ENCODE assay signal across 9 cellular contexts in the genomic region with DNA sequence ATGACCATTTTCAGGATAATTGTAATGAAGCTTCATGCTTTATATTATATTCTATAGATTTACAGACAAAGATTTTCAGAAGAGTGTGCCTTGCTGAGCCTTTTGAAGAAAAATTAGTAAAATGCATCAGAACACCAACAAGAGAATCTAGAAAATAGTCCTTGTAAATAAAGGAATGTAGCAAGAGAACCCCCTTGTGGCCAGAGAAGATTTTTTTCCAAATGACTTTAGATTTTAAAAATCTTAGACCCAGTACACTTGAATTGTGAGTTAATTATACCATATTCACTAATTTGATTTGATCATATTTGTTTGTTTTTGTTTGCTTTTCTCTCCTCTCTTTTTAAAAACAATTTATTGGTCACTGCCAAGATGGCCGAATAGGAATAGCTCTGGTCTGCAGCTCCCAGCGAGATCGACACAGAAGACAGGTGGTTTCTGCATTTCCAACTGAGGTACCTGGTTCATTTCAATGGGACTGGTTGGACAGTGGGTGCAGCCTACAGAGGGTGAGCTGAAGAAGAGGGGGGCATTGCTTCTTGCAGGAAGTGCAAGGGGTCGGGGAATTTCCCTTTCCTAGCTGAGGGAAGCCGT. TPM values are rescaled to one million over a fixed set of nuclear protein-coding genes. Genes with fewer than 3 reads are reported as not detected.
DNase-seq lines count a peak whose midpoint lies in the region; ATAC-seq, FAIRE-seq and TF ChIP-seq lines count a peak whose summit lies in the region.
"Had no signal": no experiment of that assay in that cellular context is flagged by ENCODE, and none has a peak within 500 bp of the region (broad histone marks: within the 10 kb centered on the region; RNA-seq: fewer than 3 reads in every experiment).

No MANE protein-coding gene starts in this region.

- peaks cover 0 to 7% (median 0%) of the 10 kb centered on the region in 45 donors for H3K27me3 ChIP-seq in dorsolateral prefrontal cortex

- FAIRE-seq in GM18507 (lab: Jason Lieb, UNC), result peak; percentile 59

- no peak overlapping the region for H3K4me3 Mint-ChIP-seq in activated CD4-positive, alpha-beta T cell treated with anti-CD3 and anti-CD28 coated beads, Interleukin-2, amount 10 ng/mL, durations not matched to agents 24 days and 14 days
- H3K4me3 Mint-ChIP-seq: activated B cell treated with CpG ODN at 0.5 μM for 24 hours had no signal

- no peak overlapping the region for H3K4me3 ChIP-seq in dorsolateral prefrontal cortex

- intact Hi-C loops in dorsolateral prefrontal cortex (cut with DNase I), result loop anchor here (5.0 kb wide), 2 partner anchors 460 to 475 kb away; no protein-coding TSS in a partner anchor
- intact Hi-C loops in activated CD4-positive, alpha-beta T cell treated with anti-CD3 and anti-CD28 coated beads, Interleukin-2, amount 10 ng/mL, durations not matched to agents 24 days and 14 days (cut with micrococcal nuclease), result loop anchor here (1.0 to 5.0 kb wide), 2 partner anchors 460 to 477 kb away; no protein-coding TSS in a partner anchor

- H3K9me3 Mint-ChIP-seq in activated CD4-positive, alpha-beta T cell treated with anti-CD3 and anti-CD28 coated beads, Interleukin-2, amount 10 ng/mL, durations not matched to agents 24 days and 14 days, result no peaks in the 10 kb centered on the region
- H3K9me3 Mint-ChIP-seq: activated B cell treated with CpG ODN at 0.5 μM for 24 hours had no signal

- no peak for DNase-seq in GM18507 (ENCODE audit: extremely low spot score, insufficient read length, low read depth)
- DNase-seq in NCI-H345 treated with DMSO at 0.1 percent for 48 hours (lab: John Stamatoyannopoulos, UW; ENCODE audit: unreplicated experiment), result peak; percentile 28
- no peak for DNase-seq in dorsolateral prefrontal cortex
- peak; percentile 43 for DNase-seq in renal cortical epithelial cell (ENCODE audit: low read depth)
- no peak for DNase-seq in activated CD4-positive, alpha-beta T cell treated with anti-CD3 and anti-CD28 coated beads, Interleukin-2, amount 10 ng/mL, durations not matched to agents 24 days and 14 days
- no peak for DNase-seq in NCI-H1694 treated with DMSO at 0.1 percent for 48 hours (lab: John Stamatoyannopoulos, UW)
- DNase-seq in NCI-H1048 (lab: John Stamatoyannopoulos, UW), result no peak
- DNase-seq: activated B cell treated with CpG ODN at 0.5 μM for 24 hours had no signal

- peak; percentile 42 to 81 (median 66) for TF ChIP-seq CTCF in dorsolateral prefrontal cortex (IDR thresholded peaks at IDR 0.05 in 54 of 56, conservative IDR thresholded peaks at IDR 0.05 in 2 of 56; ENCODE audit: low read depth in 1 of 56, partially characterized antibody in 56 of 56)

- peaks cover 30% of the 10 kb centered on the region for H3K27me3 Mint-ChIP-seq in activated CD4-positive, alpha-beta T cell treated with anti-CD3 and anti-CD28 coated beads, Interleukin-2, amount 10 ng/mL, durations not matched to agents 24 days and 14 days

- H3K36me3 Mint-ChIP-seq in activated CD4-positive, alpha-beta T cell treated with anti-CD3 and anti-CD28 coated beads, Interleukin-2, amount 10 ng/mL, durations not matched to agents 24 days and 14 days (ENCODE audit: low read depth), result no peaks in the 10 kb centered on the region

- peaks cover 4% of the 10 kb centered on the region for H3K4me1 Mint-ChIP-seq in activated CD4-positive, alpha-beta T cell treated with anti-CD3 and anti-CD28 coated beads, Interleukin-2, amount 10 ng/mL, durations not matched to agents 24 days and 14 days
- H3K4me1 Mint-ChIP-seq: activated B cell treated with CpG ODN at 0.5 μM for 24 hours had no signal

- no peak overlapping the region for H3K27ac ChIP-seq in dorsolateral prefrontal cortex

- H3K27ac Mint-ChIP-seq in activated CD4-positive, alpha-beta T cell treated with anti-CD3 and anti-CD28 coated beads, Interleukin-2, amount 10 ng/mL, durations not matched to agents 24 days and 14 days, result no peak overlapping the region
- H3K27ac Mint-ChIP-seq: activated B cell treated with CpG ODN at 0.5 μM for 24 hours had no signal

- no peak for ATAC-seq in HG02970 (IDR thresholded peaks at IDR 0.05; ENCODE audit: low FRiP score, unreplicated experiment)

RNA-seq across cellular contexts. Expression of a gene that starts 12.8 kb away (rescaled TPM):
- total RNA-seq in dorsolateral prefrontal cortex (100 to 1,000 TPM in 3 of 120 experiments, 10 to 100 TPM in 57, 1 to 10 TPM in 59, under 1 TPM in 1; 0.70 to 185 (median 10.2) TPM), renal cortical epithelial cell (10.8 and 12.2 TPM in 2 replicates)
- 23.5 and 26.0 TPM in 2 replicates for total RNA-seq in activated CD4-positive, alpha-beta T cell treated with anti-CD3 and anti-CD28 coated beads, Interleukin-2, amount 10 ng/mL, durations not matched to agents 24 days and 14 days

RNA-seq across cellular contexts. Expression of a gene that starts 42.2 kb away (rescaled TPM):
- total RNA-seq in dorsolateral prefrontal cortex, result 10 to 100 TPM in 99 of 120 experiments, 1 to 10 TPM in 21; 5.3 to 71.7 (median 13.2) TPM
- 8.6 and 19.6 TPM in 2 replicates for total RNA-seq in renal cortical epithelial cell
- 20.4 and 27.6 TPM in 2 replicates for total RNA-seq in activated CD4-positive, alpha-beta T cell treated with anti-CD3 and anti-CD28 coated beads, Interleukin-2, amount 10 ng/mL, durations not matched to agents 24 days and 14 days

Comparison
In these comparisons a context has a peak if more than half of its experiments do, and no peak if none do; other contexts are left out.
1. DNase-seq: peak in NCI-H345 treated with DMSO at 0.1 percent for 48 hours (single experiment) and renal cortical epithelial cell (single experiment); none in GM18507 (single experiment), dorsolateral prefrontal cortex (0 of 10), activated CD4-positive, alpha-beta T cell treated with anti-CD3 and anti-CD28 coated beads, Interleukin-2, amount 10 ng/mL, durations not matched to agents 24 days and 14 days (single experiment), NCI-H1694 treated with DMSO at 0.1 percent for 48 hours (single experiment) and NCI-H1048 (single experiment).